Comparison of ENCODE assay signal across 12 cellular contexts in the genomic region with DNA sequence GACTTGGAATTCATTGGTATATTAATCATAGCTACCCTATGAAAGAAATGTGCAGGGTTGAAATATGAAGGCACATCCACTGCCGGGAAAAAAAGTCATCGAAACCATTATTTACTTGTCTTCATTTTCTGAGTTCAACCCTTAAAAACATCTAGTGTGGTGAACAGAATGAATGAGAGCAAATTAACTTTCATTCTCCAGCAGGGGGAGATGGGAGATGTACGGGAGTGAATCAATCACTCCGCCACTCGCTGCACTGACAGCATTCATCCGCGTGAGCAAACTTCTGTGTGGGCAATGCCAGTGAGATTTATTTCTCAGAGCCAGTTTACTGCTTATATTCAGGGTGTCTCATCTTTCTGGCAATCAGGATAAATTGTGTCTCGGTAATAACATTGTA.
DNase-seq lines count a peak whose midpoint lies in the region; ATAC-seq and TF ChIP-seq lines count a peak whose summit lies in the region.
"Had no signal": no experiment of that assay in that cellular context is flagged by ENCODE, and none has a peak within 500 bp of the region (broad histone marks: within the 10 kb centered on the region; RNA-seq: fewer than 3 reads in every experiment).

No MANE protein-coding gene starts in this region.

- POLR2A ChIA-PET in Panc1 (lab: Charles Lee), result no interaction called here
- POLR2A ChIA-PET in activated CD4-positive, alpha-beta memory T cell treated with anti-CD3 and anti-CD28 coated beads for 36 hours (lab: Charles Lee), result no interaction called here

- ATAC-seq in Panc1 (no peak), HG03565 (IDR thresholded peaks at IDR 0.05; ENCODE audit: unreplicated experiment) (no peak)

- in situ Hi-C loops in HAP-1 (cut with MboI; ENCODE audit: low sequenced_read_pairs), result no loop called here
- in situ Hi-C loops in Panc1 (cut with HindIII; ENCODE audit: low pct_unique_long_range_greater_than_20kb, low sequenced_read_pairs), result no loop called here

- H3K27me3 Mint-ChIP-seq in activated CD4-positive, alpha-beta memory T cell treated with anti-CD3 and anti-CD28 coated beads for 36 hours, result no peaks in the 10 kb centered on the region

- no peak overlapping the region for H3K4me3 ChIP-seq in HAP-1
- H3K4me3 ChIP-seq in Panc1 (ENCODE audit: low read depth in 2 of 2, low read length in 2 of 2), result no peak overlapping the region
- H3K4me3 ChIP-seq: BLaER1 treated with 17β-estradiol and CSF1 and Interleukin-3, amounts not matched to agents 10 nM and 100 nM had no signal

- CTCF ChIA-PET in Panc1 (lab: Charles Lee), result no interaction called here
- CTCF ChIA-PET in activated CD4-positive, alpha-beta memory T cell treated with anti-CD3 and anti-CD28 coated beads for 36 hours (lab: Charles Lee), result no interaction called here

- no peak overlapping the region for H3K4me3 Mint-ChIP-seq in activated CD4-positive, alpha-beta memory T cell treated with anti-CD3 and anti-CD28 coated beads for 36 hours

- no peaks in the 10 kb centered on the region for H3K36me3 Mint-ChIP-seq in activated CD4-positive, alpha-beta memory T cell treated with anti-CD3 and anti-CD28 coated beads for 36 hours

- H3K4me1 Mint-ChIP-seq in activated CD4-positive, alpha-beta memory T cell treated with anti-CD3 and anti-CD28 coated beads for 36 hours (ENCODE audit: low read depth), result no peaks in the 10 kb centered on the region

- BruUV-seq in Panc1 (replicated peaks; lab: Mats Ljungman, UMichigan), result no TSS peak

- peaks cover 24% of the 10 kb centered on the region for H3K9me3 Mint-ChIP-seq in activated CD4-positive, alpha-beta memory T cell treated with anti-CD3 and anti-CD28 coated beads for 36 hours

- H3K9me3 ChIP-seq in HAP-1 (no peaks in the 10 kb centered on the region), Panc1 (ENCODE audit: control insufficient read depth, insufficient read depth, low read depth, low read length) (no peaks in the 10 kb centered on the region)

- H3K36me3 ChIP-seq in HAP-1 (replicated peaks) (no peaks in the 10 kb centered on the region), Panc1 (ENCODE audit: control insufficient read depth, insufficient read depth, low read length) (no peaks in the 10 kb centered on the region)
- H3K36me3 ChIP-seq: BLaER1 treated with 17β-estradiol and CSF1 and Interleukin-3, amounts not matched to agents 10 nM and 100 nM had no signal

- TF ChIP-seq CTCF in 22Rv1 (IDR thresholded peaks at IDR 0.05) (peak; percentile 21; the same call in 1 of the 2 replicates), Panc1 (IDR thresholded peaks at IDR 0.05) (0 out of 2 replicates have a peak, but pooled peaks have one; percentile 14)

- H3K27me3 ChIP-seq in HAP-1 (ENCODE audit: low read depth) (no peaks in the 10 kb centered on the region), Panc1 (ENCODE audit: control insufficient read depth, insufficient read depth, low read length) (no peaks in the 10 kb centered on the region)
- H3K27me3 ChIP-seq: BLaER1 treated with 17β-estradiol and CSF1 and Interleukin-3, amounts not matched to agents 10 nM and 100 nM had no signal

- H3K4me1 ChIP-seq in HAP-1 (no peaks in the 10 kb centered on the region), Panc1 (ENCODE audit: control insufficient read depth, insufficient read depth, low read length) (no peaks in the 10 kb centered on the region)

- intact Hi-C loops in Panc1 (cut with micrococcal nuclease; ENCODE audit: unreplicated experiment), result no loop called here
- intact Hi-C loops in activated CD4-positive, alpha-beta memory T cell treated with anti-CD3 and anti-CD28 coated beads for 36 hours (cut with micrococcal nuclease), result no loop called here

- H3K27ac ChIP-seq in 22Rv1, result no peak overlapping the region
- H3K27ac ChIP-seq in Panc1 (ENCODE audit: low read length), result no peak overlapping the region
- H3K27ac ChIP-seq: BLaER1 treated with 17β-estradiol and CSF1 and Interleukin-3, amounts not matched to agents 10 nM and 100 nM had no signal

- peak; percentile 55 to 66 for DNase-seq in HAP-1 (ENCODE audit: low spot score in 2 of 2)
- DNase-seq in Panc1 (ENCODE audit: low read depth, low spot score), result no peak
- peak; percentile 2 for DNase-seq in iPS DF 4.7 (ENCODE audit: extremely low read depth, low spot score)
- no peak for DNase-seq in activated CD4-positive, alpha-beta memory T cell treated with anti-CD3 and anti-CD28 coated beads for 36 hours
- DNase-seq in NCI-H774 (lab: John Stamatoyannopoulos, UW), result no peak
- no peak for DNase-seq in H4 (ENCODE audit: low spot score)
- DNase-seq: effector memory CD4-positive, alpha-beta T cell; NCI-H1048; nucleus accumbens had no signal

- no peak overlapping the region for H3K27ac Mint-ChIP-seq in activated CD4-positive, alpha-beta memory T cell treated with anti-CD3 and anti-CD28 coated beads for 36 hours

Comparison
In these comparisons a context has a peak if more than half of its experiments do, and no peak if none do; other contexts are left out.
1. DNase-seq: peak in HAP-1 (2 of 2) and iPS DF 4.7 (single experiment); none in Panc1 (single experiment), activated CD4-positive, alpha-beta memory T cell treated with anti-CD3 and anti-CD28 coated beads for 36 hours (single experiment), NCI-H774 (single experiment) and H4 (single experiment).